Comparison of ENCODE assay signal across 17 cellular contexts in genomic region chr1:168333562-168334256, GRCh38.
"Had no signal": no experiment of that assay in that cellular context is flagged by ENCODE, and none has a peak within 500 bp of the region (broad histone marks: within the 10 kb centered on the region; RNA-seq: fewer than 3 reads in every experiment).

No MANE protein-coding gene starts in this region.

- H3K27ac Mint-ChIP-seq: activated naive CD8-positive, alpha-beta T cell; nephron progenitor cell; progenitor cell of endocrine pancreas had no signal

- H3K9me3 Mint-ChIP-seq: nephron progenitor cell had no signal

- H3K27ac ChIP-seq: lower lobe of right lung, spleen, thyroid gland had no signal

- H3K4me3 ChIP-seq: lower lobe of right lung, mucosa of descending colon, spleen, thyroid gland had no signal

- H3K4me3 Mint-ChIP-seq: activated naive CD8-positive, alpha-beta T cell; nephron progenitor cell had no signal

- H3K9me3 ChIP-seq: lower lobe of right lung, mucosa of descending colon, spleen, thyroid gland had no signal

- ATAC-seq: lower lobe of right lung; mucosa of descending colon; stimulated activated naive CD8-positive, alpha-beta T cell treated with anti-CD3 and anti-CD28 coated beads, Interleukin-15, Interleukin-2, amounts not matched to agents 100 U/mL and 50 U/mL, for 24 hours had no signal

- H3K27me3 Mint-ChIP-seq: activated naive CD8-positive, alpha-beta T cell; progenitor cell of endocrine pancreas had no signal

- H3K4me1 Mint-ChIP-seq: nephron progenitor cell had no signal

- H3K27me3 ChIP-seq: spleen, thyroid gland had no signal

- H3K36me3 ChIP-seq: lower lobe of right lung, spleen, thyroid gland had no signal

- H3K4me1 ChIP-seq: lower lobe of right lung, spleen, thyroid gland had no signal

- DNase-seq: activated gamma-delta T cell treated with Interleukin-2 at 50 U/mL for 16 hours; activated T-cell treated with anti-CD3 and anti-CD28 coated beads, Interleukin-2, amount 50 U/mL, for 1 hour; cortex of kidney; kidney; lower lobe of right lung; mesendoderm; mucosa of descending colon; nephron progenitor cell; occipital lobe; spleen; stimulated activated CD4-positive, alpha-beta T cell treated with anti-CD3 and anti-CD28 coated beads, Interleukin-4, amount 100 ng/mL, for 4 hours; stimulated activated naive CD8-positive, alpha-beta T cell treated with anti-CD3 and anti-CD28 coated beads, Interleukin-15, Interleukin-2, amounts not matched to agents 100 U/mL and 50 U/mL, for 24 hours; T-helper 1 cell; T-helper 9 cell; thyroid gland had no signal
